13 cellular contexts compared by ENCODE assay signal in genomic region chr11:132685174-132685611, GRCh38.
DNase-seq lines count a peak whose midpoint lies in the region; TF ChIP-seq lines count a peak whose summit lies in the region.
"Had no signal": no experiment of that assay in that cellular context is flagged by ENCODE, and none has a peak within 500 bp of the region (broad histone marks: within the 10 kb centered on the region; RNA-seq: fewer than 3 reads in every experiment).

No MANE protein-coding gene starts in this region.

- H3K4me3 ChIP-seq in ACC112 (ENCODE audit: low read depth, low read length) = no peak overlapping the region
- H3K4me3 ChIP-seq in fibroblast of lung (replicated peaks in 1 of 4; ENCODE audit: control extremely low read depth in 1 of 4, insufficient read depth in 1 of 4, low read depth in 3 of 4, low read length in 4 of 4) = no peak overlapping the region
- no peak overlapping the region for H3K4me3 ChIP-seq in esophagus squamous epithelium

- H3K4me1 ChIP-seq in ACC112 (ENCODE audit: control insufficient read depth, insufficient read depth, low read length, unreplicated experiment) (no peaks in the 10 kb centered on the region), fibroblast of lung (ENCODE audit: control insufficient read depth, extremely low read depth, insufficient read depth, low read length) (peaks cover 6% of the 10 kb centered on the region), esophagus squamous epithelium (no peaks in the 10 kb centered on the region)

- H3K4me2 ChIP-seq in fibroblast of lung (ENCODE audit: extremely low read depth, insufficient read depth, low read length) = no peak overlapping the region

- intact Hi-C loops in esophagus squamous epithelium (cut with DNase I) = no loop called here

- TF ChIP-seq POLR2A in esophagus squamous epithelium (IDR thresholded peaks at IDR 0.05) = no peak

- H3K9me3 ChIP-seq in fibroblast of lung (ENCODE audit: control insufficient read depth, insufficient read depth, low read depth, low read length) (no peaks in the 10 kb centered on the region), esophagus squamous epithelium (peaks cover 0 to 6% (median 0%) of the 10 kb centered on the region in 3 donors)
- H3K9me3 ChIP-seq: neutrophil had no signal

- H3K36me3 ChIP-seq in ACC112 (ENCODE audit: insufficient read depth, low read length) = no peaks in the 10 kb centered on the region
- no peaks in the 10 kb centered on the region for H3K36me3 ChIP-seq in fibroblast of lung (ENCODE audit: control insufficient read depth, insufficient read depth, low read length)
- H3K36me3 ChIP-seq in esophagus squamous epithelium = no peaks in the 10 kb centered on the region
- H3K36me3 ChIP-seq: neutrophil had no signal

- TF ChIP-seq CTCF in fibroblast of lung (conservative IDR thresholded peaks at IDR 0.05 in 1 of 2, IDR thresholded peaks at IDR 0.05 in 1 of 2; ENCODE audit: low read depth in 1 of 2, low read length in 2 of 2) = no peak
- TF ChIP-seq CTCF in esophagus squamous epithelium (IDR thresholded peaks at IDR 0.05) = no peak

- H4K20me1 ChIP-seq in fibroblast of lung (ENCODE audit: control insufficient read depth, extremely low read depth, insufficient read depth, low read length) = no peaks in the 10 kb centered on the region

- DNase-seq in GM04504 (ENCODE audit: low read depth) (peak; percentile 58), RPMI7951 (ENCODE audit: low read depth) (peak; percentile 83), fibroblast of lung (ENCODE audit: low read depth in 2 of 2) (peak; percentile 11 to 94), NCI-H1105 treated with DMSO at 0.1 percent for 48 hours (lab: John Stamatoyannopoulos, UW) (no peak), SIG-M5 treated with dmso at 0.1 percent for 504 hours (lab: John Stamatoyannopoulos, UW; ENCODE audit: unreplicated experiment) (no peak), nucleus accumbens (lab: John Stamatoyannopoulos, UW) (no peak), esophagus squamous epithelium (lab: John Stamatoyannopoulos, UW) (no peak)
- DNase-seq: activated CD8-positive, alpha-beta memory T cell treated with anti-CD3 and anti-CD28 coated beads, Interleukin-2, amount 50 U/mL, for 48 hours; CD4-positive, CD25-positive, alpha-beta regulatory T cell; NK-92 treated with Interleukin-12 subunit alpha and Interleukin-12 subunit beta, amount 100 ng/mL, for 24 hours; stimulated activated CD4-positive, alpha-beta T cell treated with anti-CD3 and anti-CD28 coated beads, Interleukin-4, amount 100 ng/mL, for 24 hours had no signal

- H3K27ac ChIP-seq in ACC112 (ENCODE audit: low read depth, low read length) (peak overlapping the region; percentile 34; the same call in 1 of the 2 replicates), fibroblast of lung (ENCODE audit: insufficient read depth, low read length) (no peak overlapping the region), esophagus squamous epithelium (no peak overlapping the region)
- H3K27ac ChIP-seq: neutrophil had no signal

- no peak overlapping the region for H3K9ac ChIP-seq in fibroblast of lung (ENCODE audit: insufficient read depth, low read length)

- 28 to 52% methylated on average over 3 of the region's 3 CpGs for WGBS in esophagus squamous epithelium, 2 donors

- H3K27me3 ChIP-seq in ACC112 (ENCODE audit: insufficient read depth, low read length) (no peaks in the 10 kb centered on the region), fibroblast of lung (ENCODE audit: control insufficient read depth, insufficient read depth, low read length) (no peaks in the 10 kb centered on the region), esophagus squamous epithelium (no peaks in the 10 kb centered on the region)
- H3K27me3 ChIP-seq: neutrophil had no signal

- H3K79me2 ChIP-seq in ACC112 (ENCODE audit: control insufficient read depth, insufficient read depth, low read length, unreplicated experiment) = no peaks in the 10 kb centered on the region
- H3K79me2 ChIP-seq in fibroblast of lung (ENCODE audit: control insufficient read depth, insufficient read depth, low read length) = no peaks in the 10 kb centered on the region

- H2AFZ ChIP-seq in ACC112 (ENCODE audit: low read length, unreplicated experiment) (no peak overlapping the region), fibroblast of lung (ENCODE audit: low read length) (no peak overlapping the region)

Comparison
In these comparisons a context has a peak if more than half of its experiments do, and no peak if none do; other contexts are left out.
1. DNase-seq: peak in GM04504 (single experiment), RPMI7951 (single experiment) and fibroblast of lung (2 of 2); none in NCI-H1105 treated with DMSO at 0.1 percent for 48 hours (single experiment), SIG-M5 treated with dmso at 0.1 percent for 504 hours (single experiment), nucleus accumbens (0 of 56) and esophagus squamous epithelium (single experiment).